8 cellular contexts compared by ENCODE assay signal in the genomic region with DNA sequence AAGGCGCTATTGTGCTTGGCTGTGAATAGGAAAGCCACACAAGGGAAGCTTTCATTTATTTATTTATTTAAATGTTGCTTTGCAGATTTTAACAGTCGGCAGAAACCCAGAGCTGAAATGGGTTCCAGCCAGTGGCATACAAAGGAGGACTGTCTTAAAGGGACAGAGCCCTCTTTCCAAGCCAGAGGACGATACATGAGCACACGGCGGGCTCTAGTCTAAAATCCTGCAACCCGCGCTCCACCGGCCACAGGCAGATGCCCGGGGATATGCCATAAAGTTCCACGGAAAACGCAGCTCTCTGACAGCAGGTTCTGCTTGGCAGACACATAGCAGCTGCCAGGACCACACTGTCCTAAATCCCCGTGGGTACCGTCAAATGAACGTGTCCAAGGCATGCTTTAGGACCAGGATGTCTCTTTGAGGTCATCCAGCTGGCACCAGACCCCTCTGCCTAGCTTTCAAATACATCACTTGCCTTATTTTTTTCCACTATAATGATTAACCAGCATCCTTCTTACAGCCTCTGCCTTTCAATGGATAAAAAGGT.
A peak's percentile ranks its signal among the peaks of the same experiment; 100 is the strongest.
DNase-seq lines count a peak whose midpoint lies in the region; ATAC-seq and TF ChIP-seq lines count a peak whose summit lies in the region.

No MANE protein-coding gene starts in this region.

- H3K27me3 ChIP-seq in ACC112 (ENCODE audit: insufficient read depth, low read length) (no peaks in the 10 kb centered on the region), SJCRH30 (no peaks in the 10 kb centered on the region), esophagus muscularis mucosa (no peaks in the 10 kb centered on the region)

- no peak for TF ChIP-seq POLR2A in esophagus muscularis mucosa (IDR thresholded peaks at IDR 0.05; ENCODE audit: low read depth)

- 14% methylated on average over 11 of the region's 14 CpGs for WGBS in esophagus muscularis mucosa

- H3K36me3 Mint-ChIP-seq in neural crest cell (ENCODE audit: low read depth) = no peaks in the 10 kb centered on the region

- H3K27ac ChIP-seq in ACC112 (ENCODE audit: low read depth, low read length) (no peak overlapping the region), SJCRH30 (peak overlapping the region; percentile 28), esophagus muscularis mucosa (replicated peaks in 1 of 4) (peak overlapping the region; percentile 52 to 71 (median 66))

- peaks cover 19% of the 10 kb centered on the region for H3K79me2 ChIP-seq in ACC112 (ENCODE audit: control insufficient read depth, insufficient read depth, low read length, unreplicated experiment)

- peak overlapping the region; percentile 86 for H3K4me3 Mint-ChIP-seq in neural crest cell

- H3K4me1 ChIP-seq in ACC112 (ENCODE audit: control insufficient read depth, insufficient read depth, low read length, unreplicated experiment) (peaks cover 25% of the 10 kb centered on the region), SJCRH30 (peaks cover 46% of the 10 kb centered on the region), esophagus muscularis mucosa (peaks cover 50 to 85% (median 80%) of the 10 kb centered on the region in 4 donors)

- no peak for TF ChIP-seq EP300 in esophagus muscularis mucosa (IDR thresholded peaks at IDR 0.05)

- H3K9me3 ChIP-seq in SJCRH30 (replicated peaks) (no peaks in the 10 kb centered on the region; the same call in 1 of the 2 replicates), esophagus muscularis mucosa (no peaks in the 10 kb centered on the region)

- no peaks in the 10 kb centered on the region for H3K27me3 Mint-ChIP-seq in neural crest cell (ENCODE audit: low read depth)

- DNase-seq in GM13976 (ENCODE audit: low spot score) = peak; percentile 18
- DNase-seq in SJCRH30 = peak; percentile 67 to 81
- no peak for DNase-seq in esophagus muscularis mucosa (ENCODE audit: extremely low spot score)
- DNase-seq in neural crest cell (ENCODE audit: low read depth, low spot score) = no peak
- DNase-seq in NOMO-1 treated with dmso at 0.1 percent for 144 hours (lab: John Stamatoyannopoulos, UW; ENCODE audit: unreplicated experiment) = no peak
- DNase-seq in stimulated activated CD4-positive, alpha-beta T cell treated with anti-CD3 and anti-CD28 coated beads, Interleukin-4, amount 100 ng/mL, for 4 hours = no peak

- intact Hi-C loops in esophagus muscularis mucosa (cut with DNase I) = loop anchor here (5.0 kb wide), 1 partner anchor 65 kb away; a partner anchor contains a TSS

- peaks cover 37% of the 10 kb centered on the region for H3K4me1 Mint-ChIP-seq in neural crest cell

- in situ Hi-C loops in GM13976 (cut with MboI; ENCODE audit: low sequenced_read_pairs, unreplicated experiment) = no loop called here

- no peaks in the 10 kb centered on the region for H3K9me3 Mint-ChIP-seq in neural crest cell

- H3K36me3 ChIP-seq in ACC112 (ENCODE audit: insufficient read depth, low read length) (no peaks in the 10 kb centered on the region), SJCRH30 (no peaks in the 10 kb centered on the region), esophagus muscularis mucosa (no peaks in the 10 kb centered on the region)

- TF ChIP-seq CTCF in GM13976 (IDR thresholded peaks at IDR 0.05; ENCODE audit: borderline replicate concordance, control extremely low read depth, extremely low read depth, insufficient read depth, missing control alignments) (no peak), esophagus muscularis mucosa (IDR thresholded peaks at IDR 0.05) (no peak), neural crest cell (conservative IDR thresholded peaks at IDR 0.05) (no peak)

- H2AFZ ChIP-seq in ACC112 (ENCODE audit: low read length, unreplicated experiment) = peak overlapping the region; percentile 76

- H3K4me3 ChIP-seq in ACC112 (ENCODE audit: low read depth, low read length) (peak overlapping the region; percentile 76), SJCRH30 (peak overlapping the region; percentile 52), esophagus muscularis mucosa (peak overlapping the region; percentile 51 to 62 (median 58))

- ATAC-seq in HG03108 (IDR thresholded peaks at IDR 0.05; ENCODE audit: unreplicated experiment) = no peak

- no peak overlapping the region for H3K27ac Mint-ChIP-seq in neural crest cell (ENCODE audit: unreplicated experiment)

Comparison
In these comparisons a context has a peak if more than half of its experiments do, and no peak if none do; other contexts are left out.
1. DNase-seq: peak in GM13976 (single experiment) and SJCRH30 (2 of 2); none in esophagus muscularis mucosa (single experiment), neural crest cell (single experiment), NOMO-1 treated with dmso at 0.1 percent for 144 hours (single experiment) and stimulated activated CD4-positive, alpha-beta T cell treated with anti-CD3 and anti-CD28 coated beads, Interleukin-4, amount 100 ng/mL, for 4 hours (0 of 2).
2. Peak in every context shown above with its lines, with median percentiles within 50 percentile points of each other: H3K4me3 ChIP-seq.